In genomic region chr19:2255982-2256685, GRCh38 we compare ENCODE assay signal across 12 cellular contexts. TPM values are rescaled to one million over a fixed set of nuclear protein-coding genes. Genes with fewer than 3 reads are reported as not detected.
A peak's percentile ranks its signal among the peaks of the same experiment; 100 is the strongest.
DNase-seq lines count a peak whose midpoint lies in the region; ATAC-seq, FAIRE-seq and TF ChIP-seq lines count a peak whose summit lies in the region.
"Had no signal": no experiment of that assay in that cellular context is flagged by ENCODE, and none has a peak within 500 bp of the region (broad histone marks: within the 10 kb centered on the region; RNA-seq: fewer than 3 reads in every experiment).

Gene JSRP1 (minus strand): TSS chr19:2256417. CDS start chr19:2255314, 1,103 bp downstream.

- H3K36me3 ChIP-seq in BLaER1 treated with 17β-estradiol and CSF1 and Interleukin-3, amounts not matched to agents 10 nM and 100 nM: peaks cover 0 to 8% (median 0%) of the 10 kb centered on the region in 11 experiments; a peak in 5 of 22 replicates
- H3K36me3 ChIP-seq in RWPE2 (ENCODE audit: low read depth): no peaks in the 10 kb centered on the region

- CTCF ChIA-PET in GM10248 (lab: Yijun Ruan, JAX): interaction anchor here (0.6 kb wide), 1 partner anchor 20 kb away, joined by 3 read pairs; the partner anchor contains the start of gene PLEKHJ1

- no peak within 1 kb of the TSS for H3K4me3 Mint-ChIP-seq in nephron progenitor cell

- no peak for TF ChIP-seq POLR2A in GM12892 (IDR thresholded peaks at IDR 0.05; ENCODE audit: low read depth, low read length)

- H3K27me3 ChIP-seq in BLaER1 treated with 17β-estradiol and CSF1 and Interleukin-3, amounts not matched to agents 10 nM and 100 nM: peaks cover 34 to 38% (median 35%) of the 10 kb centered on the region in 11 experiments
- peaks cover 30% of the 10 kb centered on the region for H3K27me3 ChIP-seq in RWPE2 (ENCODE audit: insufficient read depth, poor library complexity, severe bottlenecking)

- ATAC-seq in RWPE2 (ENCODE audit: low read depth): no peak

- H4K20me1 ChIP-seq in BLaER1 treated with 17β-estradiol and CSF1 and Interleukin-3, amounts not matched to agents 10 nM and 100 nM: peaks cover 3 to 33% (median 31%) of the 10 kb centered on the region in 11 experiments; a peak in 21 of 22 replicates

- DNase-seq in GM12892 (ENCODE audit: insufficient read length) (no peak), RWPE2 (ENCODE audit: low spot score) (peak; percentile 52), left kidney (ENCODE audit: low read depth, low spot score) (peak; percentile 55), medulla oblongata (ENCODE audit: extremely low spot score) (no peak), GM10248 (ENCODE audit: extremely low spot score) (no peak), nephron progenitor cell (no peak), dermis blood vessel endothelial cell (no peak)
- DNase-seq: SW 1271 had no signal

- H3K36me3 Mint-ChIP-seq in nephron progenitor cell (ENCODE audit: low read depth): no peaks in the 10 kb centered on the region

- no peak within 1 kb of the TSS for H3K4me3 ChIP-seq in BLaER1 treated with 17β-estradiol and CSF1 and Interleukin-3, amounts not matched to agents 10 nM and 100 nM
- H3K4me3 ChIP-seq in RWPE2 (ENCODE audit: severe bottlenecking): no peak within 1 kb of the TSS

- H3K9ac ChIP-seq in BLaER1 treated with 17β-estradiol and CSF1 and Interleukin-3, amounts not matched to agents 10 nM and 100 nM: peak within 1 kb of the TSS in 4 of 11 experiments; percentile 49 to 66 (median 54); a peak in 7 of 22 replicates

- H3K27ac Mint-ChIP-seq in nephron progenitor cell: no peak within 1 kb of the TSS

- H3K4me1 ChIP-seq in BLaER1 treated with 17β-estradiol and CSF1 and Interleukin-3, amounts not matched to agents 10 nM and 100 nM: peaks cover 68 to 100% (median 89%) of the 10 kb centered on the region in 10 experiments
- no peaks in the 10 kb centered on the region for H3K4me1 ChIP-seq in RWPE2 (ENCODE audit: insufficient read depth, poor library complexity, severe bottlenecking)

- peaks cover 29% of the 10 kb centered on the region for H3K27me3 Mint-ChIP-seq in nephron progenitor cell (ENCODE audit: low read depth, poor library complexity)

- H3K9me3 Mint-ChIP-seq in nephron progenitor cell: no peaks in the 10 kb centered on the region

- peak within 1 kb of the TSS in 4 of 11 experiments; percentile 67 to 72 (median 69); a peak in 7 of 22 replicates for H3K27ac ChIP-seq in BLaER1 treated with 17β-estradiol and CSF1 and Interleukin-3, amounts not matched to agents 10 nM and 100 nM
- no peak within 1 kb of the TSS for H3K27ac ChIP-seq in RWPE2 (ENCODE audit: poor library complexity, severe bottlenecking)
- H3K27ac ChIP-seq: epithelial cell of prostate had no signal

- peak; percentile 67 for FAIRE-seq in GM12892 (lab: Jason Lieb, UNC)
- FAIRE-seq: bronchial epithelial cell had no signal

- POLR2A ChIA-PET in GM10248 (lab: Yijun Ruan, JAX): interaction anchor here (0.9 kb wide), 1 partner anchor 14 kb away, joined by 3 read pairs; no protein-coding TSS in a partner anchor

- H3K4me1 Mint-ChIP-seq in nephron progenitor cell: peaks cover 4% of the 10 kb centered on the region

- no peak for TF ChIP-seq CTCF in RWPE2 (IDR thresholded peaks at IDR 0.05; ENCODE audit: poor library complexity, severe bottlenecking)
- no peak for TF ChIP-seq CTCF in GM10248 (IDR thresholded peaks at IDR 0.05; ENCODE audit: control extremely low read depth, extremely low read depth, low read depth, missing control alignments)
- TF ChIP-seq CTCF in nephron progenitor cell (IDR thresholded peaks at IDR 0.05): no peak

- peak within 1 kb of the TSS; percentile 20 to 91 (median 73); a peak in 21 of 22 replicates for H3K4me2 ChIP-seq in BLaER1 treated with 17β-estradiol and CSF1 and Interleukin-3, amounts not matched to agents 10 nM and 100 nM

- peaks cover 0 to 8% (median 4%) of the 10 kb centered on the region in 11 experiments; a peak in 7 of 22 replicates for H3K9me3 ChIP-seq in BLaER1 treated with 17β-estradiol and CSF1 and Interleukin-3, amounts not matched to agents 10 nM and 100 nM (replicated peaks in 1 of 11)
- H3K9me3 ChIP-seq in RWPE2 (ENCODE audit: severe bottlenecking): no peaks in the 10 kb centered on the region

RNA-seq across cellular contexts. Expression of gene JSRP1, which starts in this region (rescaled TPM):
- polyA plus RNA-seq in GM12892 (2012; ENCODE audit: missing spikeins): 0.64 TPM
- 0.17 TPM in 1 of 2 replicates, not detected in the other for total RNA-seq in dermis blood vessel endothelial cell
- total RNA-seq: bronchial epithelial cell, subcutaneous adipose tissue had no signal

Comparison
In these comparisons a context has a peak if more than half of its experiments do, and no peak if none do; other contexts are left out.
1. DNase-seq: peak in RWPE2 (single experiment) and left kidney (single experiment); none in GM12892 (single experiment), medulla oblongata (single experiment), GM10248 (single experiment), nephron progenitor cell (single experiment) and dermis blood vessel endothelial cell (single experiment).